26 cellular contexts compared by ENCODE assay signal in the genomic region with DNA sequence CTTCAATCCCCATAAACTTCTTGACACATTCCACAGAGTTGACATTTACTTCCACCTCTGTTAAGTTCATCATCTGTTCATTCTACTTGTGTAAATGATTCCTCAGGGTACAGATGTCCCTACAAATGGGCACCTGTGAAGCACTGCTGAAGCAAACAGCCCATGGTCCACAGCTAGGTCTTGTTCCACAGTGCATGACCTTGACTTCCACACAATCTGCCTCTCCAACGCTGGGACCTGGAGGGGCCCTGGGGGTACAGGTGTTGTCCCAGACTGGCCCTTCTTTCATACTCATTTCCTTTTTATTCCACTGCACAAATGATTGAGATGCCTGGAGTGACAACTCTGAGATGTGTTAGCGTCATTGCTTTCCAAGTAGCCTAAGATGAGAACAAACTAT. TPM values are rescaled to one million over a fixed set of nuclear protein-coding genes. Genes with fewer than 3 reads are reported as not detected.
"Had no signal": no experiment of that assay in that cellular context is flagged by ENCODE, and none has a peak within 500 bp of the region (broad histone marks: within the 10 kb centered on the region; RNA-seq: fewer than 3 reads in every experiment).

No MANE protein-coding gene starts in this region.

- DNase-seq: colonic mucosa; effector CD8-positive, alpha-beta T cell; endodermal cell; foreskin keratinocyte; heart left ventricle; kidney; mucosa of descending colon; naive B cell; sigmoid colon; spleen; stimulated activated naive B cell treated with anti-CD40 and anti-IgM and Interleukin-4, amounts not matched to agents 10 μg/mL and 1 μg/mL and 100 μg/mL, for 72 hours; upper lobe of left lung; uterus had no signal

- H3K27ac ChIP-seq: colonic mucosa, epithelial cell of prostate, foreskin keratinocyte, gastroesophageal sphincter, heart left ventricle, hepatocyte, neutrophil, prostate gland, right atrium auricular region, sigmoid colon, skin epidermis, spleen, thoracic aorta, upper lobe of left lung, uterus had no signal

- H3K4me2 ChIP-seq: hepatocyte had no signal

- ATAC-seq: esophagus mucosa; foreskin keratinocyte; gastroesophageal sphincter; heart left ventricle; left lobe of liver; mucosa of descending colon; natural killer cell treated with Interleukin-12 subunit alpha and Interleukin-12 subunit beta and Interleukin-15 and Interleukin-18, amount 100 ng/mL, for 72 hours; stimulated activated naive B cell treated with anti-CD40 and anti-IgM and Interleukin-4, amounts not matched to agents 10 μg/mL and 1 μg/mL and 100 μg/mL, for 72 hours had no signal

- H3K9me3 ChIP-seq: colonic mucosa, gastroesophageal sphincter, heart left ventricle, mucosa of descending colon, neutrophil, prostate gland, right atrium auricular region, sigmoid colon, spleen, thoracic aorta, tibial nerve, upper lobe of left lung, uterus had no signal

- H3K4me1 ChIP-seq: colonic mucosa, foreskin keratinocyte, gastroesophageal sphincter, heart left ventricle, prostate gland, right atrium auricular region, sigmoid colon, spleen, upper lobe of left lung, uterus had no signal

- H3K27me3 ChIP-seq: colonic mucosa, foreskin keratinocyte, hepatocyte, neutrophil, right atrium auricular region, sigmoid colon, spleen, tibial nerve, upper lobe of left lung, uterus had no signal

- H3K4me3 ChIP-seq: colonic mucosa, gastroesophageal sphincter, heart left ventricle, hepatocyte, lung, mucosa of descending colon, prostate gland, right atrium auricular region, sigmoid colon, skin epidermis, spleen, thoracic aorta, tibial nerve, upper lobe of left lung, uterus had no signal

- H2AFZ ChIP-seq: hepatocyte had no signal

- H3K36me3 ChIP-seq: colonic mucosa, gastroesophageal sphincter, heart left ventricle, neutrophil, prostate gland, right atrium auricular region, sigmoid colon, spleen, thoracic aorta, tibial nerve, upper lobe of left lung, uterus had no signal

RNA-seq across cellular contexts. Expression of a gene that starts 31.3 kb away (rescaled TPM):
- total RNA-seq: foreskin keratinocyte; natural killer cell treated with Interleukin-12 subunit alpha and Interleukin-12 subunit beta and Interleukin-15 and Interleukin-18, amount 100 ng/mL, for 72 hours had no signal
- polyA plus RNA-seq: foreskin keratinocyte had no signal
